17 cellular contexts compared by ENCODE assay signal in the genomic region with DNA sequence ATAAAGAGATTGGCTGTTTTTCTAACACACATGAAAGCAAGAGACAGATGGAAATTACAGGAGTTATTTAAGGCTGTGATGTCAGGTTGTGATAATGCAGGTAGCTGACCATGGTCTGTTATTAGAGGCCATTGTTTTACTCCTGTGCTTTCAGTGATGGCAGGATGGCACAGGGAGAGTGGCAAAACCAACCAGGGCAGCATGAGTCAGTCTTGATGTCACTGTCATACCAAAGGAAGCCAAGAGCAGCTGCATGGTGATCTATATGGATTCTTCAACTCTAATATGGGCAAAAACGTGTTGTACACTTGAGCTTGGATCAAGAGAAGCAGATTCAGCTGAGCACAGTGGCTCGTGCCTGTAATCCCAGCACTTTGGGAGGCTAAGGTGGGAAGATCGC.
A peak's percentile ranks its signal among the peaks of the same experiment; 100 is the strongest.
DNase-seq lines count a peak whose midpoint lies in the region; ATAC-seq and TF ChIP-seq lines count a peak whose summit lies in the region.
"Had no signal": no experiment of that assay in that cellular context is flagged by ENCODE, and none has a peak within 500 bp of the region (broad histone marks: within the 10 kb centered on the region; RNA-seq: fewer than 3 reads in every experiment).

No MANE protein-coding gene starts in this region.

- no peak overlapping the region for H3K9ac ChIP-seq in Karpas-422 (ENCODE audit: low read length)

- H3K4me1 Mint-ChIP-seq in activated CD8-positive, alpha-beta T cell treated with anti-CD3 and anti-CD28 coated beads for 36 hours (ENCODE audit: low read depth): peaks cover 43% of the 10 kb centered on the region
- peaks cover 47% of the 10 kb centered on the region for H3K4me1 Mint-ChIP-seq in activated CD8-positive, alpha-beta T cell treated with anti-CD3 and anti-CD28 coated beads, Interleukin-2, amount 10 ng/mL, durations not matched to agents 7 days and 5 days (ENCODE audit: low read depth)
- peaks cover 52% of the 10 kb centered on the region for H3K4me1 Mint-ChIP-seq in activated CD4-positive, alpha-beta memory T cell treated with anti-CD3 and anti-CD28 coated beads, Interleukin-2, amount 10 ng/mL, durations not matched to agents 7 days and 5 days
- H3K4me1 Mint-ChIP-seq: H9 had no signal

- no peaks in the 10 kb centered on the region for H4K20me1 ChIP-seq in Karpas-422 (ENCODE audit: insufficient read depth, low read depth, low read length)

- H3K79me2 ChIP-seq in Karpas-422 (ENCODE audit: low read length): no peaks in the 10 kb centered on the region

- no peak for TF ChIP-seq CTCF in activated CD8-positive, alpha-beta T cell treated with anti-CD3 and anti-CD28 coated beads for 36 hours (IDR thresholded peaks at IDR 0.05)

- CTCF ChIA-PET in activated CD8-positive, alpha-beta T cell treated with anti-CD3 and anti-CD28 coated beads for 36 hours (lab: Charles Lee): interaction anchor here (1.3 to 8.8 kb wide), 2 partner anchors 15 to 92 kb away, joined by 5 to 56 read pairs; no protein-coding TSS in a partner anchor
- CTCF ChIA-PET in activated CD8-positive, alpha-beta T cell treated with anti-CD3 and anti-CD28 coated beads, Interleukin-2, amount 10 ng/mL, durations not matched to agents 7 days and 5 days (lab: Charles Lee): interaction anchor here (1.0 to 1.7 kb wide), 4 partner anchors 20 to 92 kb away, joined by 3 to 8 read pairs (median 6); no protein-coding TSS in a partner anchor
- CTCF ChIA-PET in activated CD4-positive, alpha-beta memory T cell treated with anti-CD3 and anti-CD28 coated beads, Interleukin-2, amount 10 ng/mL, durations not matched to agents 7 days and 5 days (lab: Charles Lee): interaction anchor here (0.6 to 2.1 kb wide), 3 partner anchors 15 to 92 kb away, joined by 3 to 9 read pairs (median 3); no protein-coding TSS in a partner anchor

- no peaks in the 10 kb centered on the region for H3K9me3 ChIP-seq in Karpas-422 (ENCODE audit: low read length)
- H3K9me3 ChIP-seq: suprapubic skin had no signal

- H3K27me3 Mint-ChIP-seq in activated CD8-positive, alpha-beta T cell treated with anti-CD3 and anti-CD28 coated beads for 36 hours: peaks cover 1% of the 10 kb centered on the region
- no peaks in the 10 kb centered on the region for H3K27me3 Mint-ChIP-seq in activated CD8-positive, alpha-beta T cell treated with anti-CD3 and anti-CD28 coated beads, Interleukin-2, amount 10 ng/mL, durations not matched to agents 7 days and 5 days (ENCODE audit: low read depth)
- H3K27me3 Mint-ChIP-seq in activated CD4-positive, alpha-beta memory T cell treated with anti-CD3 and anti-CD28 coated beads, Interleukin-2, amount 10 ng/mL, durations not matched to agents 7 days and 5 days: no peaks in the 10 kb centered on the region
- H3K27me3 Mint-ChIP-seq: central memory CD8-positive, alpha-beta T cell had no signal

- POLR2A ChIA-PET in activated CD8-positive, alpha-beta T cell treated with anti-CD3 and anti-CD28 coated beads for 36 hours (lab: Charles Lee): interaction anchor here (1.4 kb wide), 1 partner anchor 20 kb away, joined by 4 read pairs; no protein-coding TSS in a partner anchor
- POLR2A ChIA-PET in activated CD8-positive, alpha-beta T cell treated with anti-CD3 and anti-CD28 coated beads, Interleukin-2, amount 10 ng/mL, durations not matched to agents 7 days and 5 days (lab: Charles Lee): interaction anchor here (3.8 kb wide), 1 partner anchor 15 kb away, joined by 21 read pairs; no protein-coding TSS in a partner anchor
- POLR2A ChIA-PET in activated CD4-positive, alpha-beta memory T cell treated with anti-CD3 and anti-CD28 coated beads, Interleukin-2, amount 10 ng/mL, durations not matched to agents 7 days and 5 days (lab: Charles Lee): interaction anchor here (0.5 to 10.0 kb wide), 6 partner anchors 8 to 217 kb away, joined by 3 to 115 read pairs (median 3); no protein-coding TSS in a partner anchor

- H3K4me2 ChIP-seq in Karpas-422 (ENCODE audit: low read depth, low read length, poor library complexity, severe bottlenecking): no peak overlapping the region
- H3K4me2 ChIP-seq: smooth muscle cell had no signal

- H3K4me1 ChIP-seq in Karpas-422 (ENCODE audit: low read length): no peaks in the 10 kb centered on the region

- H3K27ac ChIP-seq in Karpas-422 (ENCODE audit: low read length): no peak overlapping the region
- H3K27ac ChIP-seq: C4-2B, left lung, suprapubic skin had no signal

- peak overlapping the region; percentile 5 for H3K27ac Mint-ChIP-seq in activated CD8-positive, alpha-beta T cell treated with anti-CD3 and anti-CD28 coated beads for 36 hours
- no peak overlapping the region for H3K27ac Mint-ChIP-seq in activated CD8-positive, alpha-beta T cell treated with anti-CD3 and anti-CD28 coated beads, Interleukin-2, amount 10 ng/mL, durations not matched to agents 7 days and 5 days
- H3K27ac Mint-ChIP-seq in activated CD4-positive, alpha-beta memory T cell treated with anti-CD3 and anti-CD28 coated beads, Interleukin-2, amount 10 ng/mL, durations not matched to agents 7 days and 5 days: peak overlapping the region; percentile 64
- H3K27ac Mint-ChIP-seq: H9 had no signal

- H3K9me2 ChIP-seq in Karpas-422 (replicated peaks; ENCODE audit: insufficient read depth, low read length): no peaks in the 10 kb centered on the region

- peak; percentile 25 for DNase-seq in activated CD8-positive, alpha-beta T cell treated with anti-CD3 and anti-CD28 coated beads for 36 hours
- no peak for DNase-seq in activated CD8-positive, alpha-beta T cell treated with anti-CD3 and anti-CD28 coated beads, Interleukin-2, amount 10 ng/mL, durations not matched to agents 7 days and 5 days
- DNase-seq in LHCN-M2 (ENCODE audit: low read depth) (peak; percentile 44), kidney tubule cell (ENCODE audit: low spot score) (peak; percentile 45), Karpas-422 (no peak), GDM1 (lab: John Stamatoyannopoulos, UW) (no peak)
- peak; percentile 40 for DNase-seq in activated CD4-positive, alpha-beta memory T cell treated with anti-CD3 and anti-CD28 coated beads, Interleukin-2, amount 10 ng/mL, durations not matched to agents 7 days and 5 days
- DNase-seq: H9; left lung; NCI-H1694; stimulated activated CD8-positive, alpha-beta memory T cell treated with anti-CD3 and anti-CD28 coated beads, Interleukin-4, amount 100 ng/mL, for 48 hours had no signal

- intact Hi-C loops in activated CD8-positive, alpha-beta T cell treated with anti-CD3 and anti-CD28 coated beads for 36 hours (cut with micrococcal nuclease): no loop called here

- H3K36me3 Mint-ChIP-seq in activated CD8-positive, alpha-beta T cell treated with anti-CD3 and anti-CD28 coated beads for 36 hours (ENCODE audit: low read depth): peaks cover 3% of the 10 kb centered on the region
- H3K36me3 Mint-ChIP-seq in activated CD8-positive, alpha-beta T cell treated with anti-CD3 and anti-CD28 coated beads, Interleukin-2, amount 10 ng/mL, durations not matched to agents 7 days and 5 days (ENCODE audit: low read depth): peaks cover 14% of the 10 kb centered on the region
- peaks cover 53% of the 10 kb centered on the region for H3K36me3 Mint-ChIP-seq in activated CD4-positive, alpha-beta memory T cell treated with anti-CD3 and anti-CD28 coated beads, Interleukin-2, amount 10 ng/mL, durations not matched to agents 7 days and 5 days (ENCODE audit: low read depth)

- no peaks in the 10 kb centered on the region for H3K9me3 Mint-ChIP-seq in activated CD8-positive, alpha-beta T cell treated with anti-CD3 and anti-CD28 coated beads for 36 hours
- H3K9me3 Mint-ChIP-seq in activated CD8-positive, alpha-beta T cell treated with anti-CD3 and anti-CD28 coated beads, Interleukin-2, amount 10 ng/mL, durations not matched to agents 7 days and 5 days (ENCODE audit: insufficient read depth): no peaks in the 10 kb centered on the region
- H3K9me3 Mint-ChIP-seq in activated CD4-positive, alpha-beta memory T cell treated with anti-CD3 and anti-CD28 coated beads, Interleukin-2, amount 10 ng/mL, durations not matched to agents 7 days and 5 days: peaks cover 5% of the 10 kb centered on the region
- H3K9me3 Mint-ChIP-seq: central memory CD8-positive, alpha-beta T cell; H9 had no signal

- H3K4me3 ChIP-seq in Karpas-422 (ENCODE audit: low read length): no peak overlapping the region
- H3K4me3 ChIP-seq: left lung, smooth muscle cell, suprapubic skin had no signal

- H3K4me3 Mint-ChIP-seq in activated CD8-positive, alpha-beta T cell treated with anti-CD3 and anti-CD28 coated beads for 36 hours: no peak overlapping the region
- no peak overlapping the region for H3K4me3 Mint-ChIP-seq in activated CD8-positive, alpha-beta T cell treated with anti-CD3 and anti-CD28 coated beads, Interleukin-2, amount 10 ng/mL, durations not matched to agents 7 days and 5 days
- no peak overlapping the region for H3K4me3 Mint-ChIP-seq in activated CD4-positive, alpha-beta memory T cell treated with anti-CD3 and anti-CD28 coated beads, Interleukin-2, amount 10 ng/mL, durations not matched to agents 7 days and 5 days
- H3K4me3 Mint-ChIP-seq: central memory CD8-positive, alpha-beta T cell; H9 had no signal

- no peaks in the 10 kb centered on the region for H3K27me3 ChIP-seq in Karpas-422 (ENCODE audit: low read length)
- H3K27me3 ChIP-seq: left lung, suprapubic skin had no signal

- no peak overlapping the region for H2AFZ ChIP-seq in Karpas-422 (ENCODE audit: low read length)

- H3K36me3 ChIP-seq in Karpas-422 (ENCODE audit: insufficient read depth, low read length): no peaks in the 10 kb centered on the region

- ATAC-seq in activated CD8-positive, alpha-beta T cell treated with anti-CD3 and anti-CD28 coated beads for 36 hours: peak; percentile 48
- ATAC-seq in activated CD8-positive, alpha-beta T cell treated with anti-CD3 and anti-CD28 coated beads, Interleukin-2, amount 10 ng/mL, durations not matched to agents 7 days and 5 days: no peak
- no peak for ATAC-seq in HG02885 (IDR thresholded peaks at IDR 0.05; ENCODE audit: poor library complexity, unreplicated experiment)
- ATAC-seq: left lung, Right ventricle myocardium inferior had no signal

Comparison
In these comparisons a context has a peak if more than half of its experiments do, and no peak if none do; other contexts are left out.
1. DNase-seq: peak in activated CD8-positive, alpha-beta T cell treated with anti-CD3 and anti-CD28 coated beads for 36 hours (single experiment), LHCN-M2 (single experiment), activated CD4-positive, alpha-beta memory T cell treated with anti-CD3 and anti-CD28 coated beads, Interleukin-2, amount 10 ng/mL, durations not matched to agents 7 days and 5 days (single experiment) and kidney tubule cell (single experiment); none in activated CD8-positive, alpha-beta T cell treated with anti-CD3 and anti-CD28 coated beads, Interleukin-2, amount 10 ng/mL, durations not matched to agents 7 days and 5 days (single experiment), Karpas-422 (single experiment) and GDM1 (single experiment).